In the genomic region with DNA sequence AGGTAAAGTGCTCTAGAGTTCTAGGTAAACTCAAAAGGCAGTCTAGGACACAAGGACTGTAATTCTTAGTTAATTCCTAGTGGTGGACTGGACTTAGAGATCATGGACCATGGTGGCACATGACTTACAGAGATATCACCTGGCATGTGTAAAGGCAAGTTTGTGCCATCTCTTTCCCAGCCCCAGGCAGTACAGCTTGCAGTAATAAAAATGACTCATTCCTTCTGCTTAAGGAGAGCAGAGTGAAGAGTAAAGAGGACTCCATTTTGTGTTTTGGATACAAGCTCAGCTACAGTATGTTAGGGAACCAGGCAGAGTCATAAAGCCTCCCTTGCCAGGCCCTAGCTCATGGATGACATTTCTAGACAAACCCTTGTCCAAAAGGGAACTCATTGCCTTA, we compare ENCODE assay signal across 5 cellular contexts.
"Had no signal": no experiment of that assay in that cellular context is flagged by ENCODE, and none has a peak within 500 bp of the region (broad histone marks: within the 10 kb centered on the region; RNA-seq: fewer than 3 reads in every experiment).

No MANE protein-coding gene starts in this region.

- DNase-seq: H9, IMR-90 had no signal

- ATAC-seq: GM23338, HCT116, K562 had no signal

- H3K4me1 Mint-ChIP-seq: GM23338, H9 had no signal

- H3K4me3 ChIP-seq: GM23338, K562 had no signal

- H2AFZ ChIP-seq: GM23338 had no signal

- H3K27ac Mint-ChIP-seq: GM23338, H9 had no signal

- H3K4me2 ChIP-seq: GM23338 had no signal

- H3K4me3 Mint-ChIP-seq: GM23338, H9 had no signal
